Comparison of ENCODE assay signal across 9 cellular contexts in the genomic region with DNA sequence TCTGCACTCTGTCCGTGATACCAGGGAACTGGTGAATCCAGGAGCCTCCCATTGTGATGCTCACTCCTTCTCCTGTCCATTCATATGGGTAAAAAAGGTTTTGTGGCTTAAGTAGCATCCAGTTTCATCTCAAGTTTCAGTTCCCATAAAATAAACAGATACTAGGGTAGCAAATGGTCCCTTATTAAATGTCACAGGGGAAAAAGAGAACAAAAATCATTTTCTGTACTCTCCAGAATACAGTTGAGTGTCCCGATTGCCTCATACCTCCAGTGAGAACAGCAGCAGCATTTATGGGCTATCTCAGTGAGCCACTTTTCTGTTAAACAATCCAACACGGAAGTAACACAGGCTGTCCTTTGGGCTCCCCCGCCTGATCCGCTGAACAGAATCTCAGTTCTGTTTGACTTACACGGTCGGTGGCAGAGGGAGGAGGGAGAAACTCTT.
DNase-seq lines count a peak whose midpoint lies in the region; ATAC-seq and TF ChIP-seq lines count a peak whose summit lies in the region.
"Had no signal": no experiment of that assay in that cellular context is flagged by ENCODE, and none has a peak within 500 bp of the region (broad histone marks: within the 10 kb centered on the region; RNA-seq: fewer than 3 reads in every experiment).

No MANE protein-coding gene starts in this region.

- no peak overlapping the region for H3K4me3 ChIP-seq in HUES48 (ENCODE audit: low read depth, low read length)
- no peak overlapping the region for H3K4me3 ChIP-seq in epithelial cell of esophagus (ENCODE audit: low read length)
- no peak overlapping the region for H3K4me3 ChIP-seq in testis
- no peak overlapping the region for H3K4me3 ChIP-seq in HAP-1

- TF ChIP-seq POLR2A in testis (IDR thresholded peaks at IDR 0.05): no peak

- DNase-seq in epithelial cell of esophagus (ENCODE audit: low read depth): peak; percentile 6
- DNase-seq in testis: peak; percentile 44
- DNase-seq in HAP-1 (ENCODE audit: low spot score in 2 of 2): no peak
- no peak for DNase-seq in NCI-H1417 treated with DMSO at 0.1 percent for 48 hours (lab: John Stamatoyannopoulos, UW)
- DNase-seq in activated CD4-positive, alpha-beta T cell treated with anti-CD3 and anti-CD28 coated beads, Interleukin-2, amount 50 U/mL, for 1 hour: no peak

- no peak overlapping the region for H3K9ac ChIP-seq in HUES48 (ENCODE audit: low read depth, low read length)
- H3K9ac ChIP-seq: KMS-11 had no signal

- H3K4me1 ChIP-seq in HUES48 (ENCODE audit: control insufficient read depth, insufficient read depth, low read length) (peaks cover 25% of the 10 kb centered on the region), testis (peaks cover 5% of the 10 kb centered on the region), HAP-1 (peaks cover 8% of the 10 kb centered on the region)

- H3K9me3 ChIP-seq in HUES48 (ENCODE audit: control insufficient read depth, insufficient read depth, low read length) (no peaks in the 10 kb centered on the region), testis (no peaks in the 10 kb centered on the region), HAP-1 (no peaks in the 10 kb centered on the region)

- no peaks in the 10 kb centered on the region for H3K27me3 ChIP-seq in HUES48 (ENCODE audit: control insufficient read depth, insufficient read depth, low read length)
- no peaks in the 10 kb centered on the region for H3K27me3 ChIP-seq in testis
- H3K27me3 ChIP-seq in HAP-1 (ENCODE audit: low read depth): no peaks in the 10 kb centered on the region

- ATAC-seq in GM18502 (IDR thresholded peaks at IDR 0.05; ENCODE audit: poor library complexity, unreplicated experiment) (peak; percentile 82), GM21619 (IDR thresholded peaks at IDR 0.05; ENCODE audit: unreplicated experiment) (peak; percentile 56)

- H3K36me3 ChIP-seq in HUES48 (ENCODE audit: control insufficient read depth, insufficient read depth, low read length) (peaks cover 7% of the 10 kb centered on the region; the same call in 1 of the 2 replicates), testis (ENCODE audit: low read depth, missing control alignments) (no peaks in the 10 kb centered on the region), HAP-1 (replicated peaks) (no peaks in the 10 kb centered on the region)

- in situ Hi-C loops in HAP-1 (cut with MboI; ENCODE audit: low sequenced_read_pairs): no loop called here

- intact Hi-C loops in testis (cut with DNase I; ENCODE audit: low total_unique reads): no loop called here

- no peak for TF ChIP-seq CTCF in epithelial cell of esophagus (IDR thresholded peaks at IDR 0.05; ENCODE audit: insufficient read depth, low read depth, low read length, missing control alignments)
- TF ChIP-seq CTCF in testis (IDR thresholded peaks at IDR 0.05): no peak

- 53 to 60% methylated on average over 7 of the region's 7 CpGs for WGBS in testis, 2 donors

- H3K27ac ChIP-seq in HUES48 (ENCODE audit: low read depth, low read length) (peak overlapping the region; percentile 53), testis (no peak overlapping the region)
- H3K27ac ChIP-seq: KMS-11 had no signal

Comparison
In these comparisons a context has a peak if more than half of its experiments do, and no peak if none do; other contexts are left out.
1. DNase-seq: peak in epithelial cell of esophagus (single experiment) and testis (single experiment); none in HAP-1 (0 of 2), NCI-H1417 treated with DMSO at 0.1 percent for 48 hours (single experiment) and activated CD4-positive, alpha-beta T cell treated with anti-CD3 and anti-CD28 coated beads, Interleukin-2, amount 50 U/mL, for 1 hour (single experiment).